25 cellular contexts compared by ENCODE assay signal in the genomic region with DNA sequence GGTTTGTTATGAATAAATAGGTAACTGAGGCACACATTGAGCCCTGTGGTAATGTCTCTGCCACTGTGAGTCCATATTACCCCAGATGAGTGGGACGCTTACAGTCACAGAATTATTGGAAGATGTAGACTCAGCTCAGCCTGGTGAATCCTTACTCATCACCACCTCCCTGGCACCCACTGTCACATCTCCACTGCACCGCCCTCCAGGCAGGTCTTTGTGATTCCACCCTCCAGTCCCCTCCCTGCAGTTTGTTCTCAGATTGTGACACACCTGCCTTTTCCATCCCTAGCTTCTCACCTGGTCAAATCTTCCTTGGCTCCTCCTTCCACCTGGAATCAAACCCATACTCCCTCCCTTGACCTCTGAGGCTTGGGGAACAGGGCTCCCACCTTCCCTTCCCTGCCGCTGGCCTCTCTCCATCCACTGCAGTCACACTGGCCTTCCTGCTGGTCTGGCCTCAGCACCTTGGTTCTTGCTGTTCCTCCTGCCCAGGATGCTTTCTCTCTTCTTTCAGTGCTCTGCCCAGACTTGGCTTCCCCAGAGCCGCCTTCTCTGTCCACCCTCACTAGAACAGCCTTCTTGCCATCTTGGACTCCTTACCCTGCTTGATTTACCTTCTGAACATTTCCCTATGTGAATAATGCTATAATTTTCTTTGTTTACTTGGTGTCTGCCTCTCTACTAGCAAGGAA. TPM values are rescaled to one million over a fixed set of nuclear protein-coding genes. Genes with fewer than 3 reads are reported as not detected.
"Had no signal": no experiment of that assay in that cellular context is flagged by ENCODE, and none has a peak within 500 bp of the region (broad histone marks: within the 10 kb centered on the region; RNA-seq: fewer than 3 reads in every experiment).

No MANE protein-coding gene starts in this region.

- H3K36me3 ChIP-seq: adrenal gland, ascending aorta, brain microvascular endothelial cell, esophagus squamous epithelium, gastrocnemius medialis, sigmoid colon, thoracic aorta, upper lobe of right lung had no signal

- H3K4me1 ChIP-seq: adrenal gland, ascending aorta, esophagus squamous epithelium, gastrocnemius medialis, sigmoid colon, upper lobe of right lung had no signal

- H3K4me1 Mint-ChIP-seq: nephron had no signal

- H3K4me3 Mint-ChIP-seq: effector memory CD8-positive, alpha-beta T cell; memory B cell; nephron; T-helper 1 cell treated with Interleukin-12 subunit alpha and Interleukin-12 subunit beta and Interleukin-4 antibody, amounts not matched to agents 30 μg/mL and 1 μg/mL, for 36 hours; WTC11 had no signal

- H3K9me3 ChIP-seq: ascending aorta, gastrocnemius medialis had no signal

- H3K27ac Mint-ChIP-seq: activated naive CD4-positive, alpha-beta T cell treated with anti-CD3 and anti-CD28 coated beads, Interleukin-2, amount 50 U/mL, for 72 hours; effector memory CD8-positive, alpha-beta T cell; memory B cell; nephron; T-helper 1 cell treated with Interleukin-12 subunit alpha and Interleukin-12 subunit beta and Interleukin-4 antibody, amounts not matched to agents 30 μg/mL and 1 μg/mL, for 36 hours; WTC11 had no signal

- DNase-seq: activated gamma-delta T cell treated with Interleukin-2 at 50 U/mL for 16 hours; activated T-cell treated with anti-CD3 and anti-CD28 coated beads, Interleukin-2, amount 50 U/mL, for 1 hour; adrenal gland; brain microvascular endothelial cell; central memory CD4-positive, alpha-beta T cell; effector memory CD8-positive, alpha-beta T cell; esophagus squamous epithelium; gastrocnemius medialis; posterior cingulate gyrus; sigmoid colon; stimulated activated CD4-positive, alpha-beta T cell treated with anti-CD3 and anti-CD28 coated beads, Interleukin-15, amount 100 ng/mL, for 24 hours; stimulated activated CD8-positive, alpha-beta memory T cell treated with anti-CD3 and anti-CD28 coated beads, Interleukin-4, amount 100 ng/mL, for 48 hours; stimulated activated naive CD4-positive, alpha-beta T cell; T1000; upper lobe of right lung had no signal

- H3K4me3 ChIP-seq: adrenal gland, ascending aorta, esophagus squamous epithelium, gastrocnemius medialis, sigmoid colon, smooth muscle cell, thoracic aorta, upper lobe of right lung had no signal

- H3K27ac ChIP-seq: adrenal gland, ascending aorta, brain microvascular endothelial cell, esophagus squamous epithelium, gastrocnemius medialis, sigmoid colon, thoracic aorta, upper lobe of right lung had no signal

- H3K27me3 ChIP-seq: adrenal gland, ascending aorta, brain microvascular endothelial cell, gastrocnemius medialis, sigmoid colon, upper lobe of right lung had no signal

RNA-seq across cellular contexts. Expression of a gene that starts 9.4 kb away (rescaled TPM):
- total RNA-seq: activated naive CD4-positive, alpha-beta T cell treated with anti-CD3 and anti-CD28 coated beads, Interleukin-2, amount 50 U/mL, for 72 hours; ascending aorta; dermis microvascular lymphatic vessel endothelial cell; myocyte had no signal
